Comparison of ENCODE assay signal across 19 cellular contexts in the genomic region with DNA sequence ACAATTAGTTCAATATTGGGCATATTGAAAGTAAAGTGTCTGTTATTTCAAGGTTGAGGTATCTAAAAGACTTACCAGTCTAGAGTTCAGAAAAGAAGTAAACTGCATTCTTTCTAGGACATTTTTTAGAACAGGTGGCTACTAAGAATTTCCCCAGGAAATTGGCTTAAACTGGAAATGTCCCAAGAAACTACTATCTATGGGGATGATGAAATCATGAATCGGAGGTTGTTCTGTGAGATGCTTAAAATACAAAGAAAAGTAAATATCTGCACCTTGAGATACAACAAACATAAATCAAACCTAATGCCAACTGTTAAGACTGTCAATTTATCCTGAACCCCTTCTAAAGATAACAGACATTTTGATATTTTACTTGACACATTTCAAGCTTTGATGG.
DNase-seq lines count a peak whose midpoint lies in the region; ATAC-seq, FAIRE-seq and TF ChIP-seq lines count a peak whose summit lies in the region.
"Had no signal": no experiment of that assay in that cellular context is flagged by ENCODE, and none has a peak within 500 bp of the region (broad histone marks: within the 10 kb centered on the region; RNA-seq: fewer than 3 reads in every experiment).

No MANE protein-coding gene starts in this region.

- H3K9me3 ChIP-seq in GM23248 (ENCODE audit: low read depth) (no peaks in the 10 kb centered on the region), PC-3 (ENCODE audit: low read length) (no peaks in the 10 kb centered on the region), astrocyte (ENCODE audit: insufficient read depth, low read depth, low read length) (no peaks in the 10 kb centered on the region)
- H3K9me3 ChIP-seq: BE2C, Caco-2 had no signal

- H3K27ac Mint-ChIP-seq in astrocyte (ENCODE audit: unreplicated experiment) (peak overlapping the region; percentile 14), mesothelial cell of epicardium (peak overlapping the region; percentile 73)
- H3K27ac Mint-ChIP-seq: CD4-positive, CD25-positive, alpha-beta regulatory T cell had no signal

- H3K4me3 Mint-ChIP-seq in astrocyte (ENCODE audit: unreplicated experiment) (no peak overlapping the region), mesothelial cell of epicardium (no peak overlapping the region)
- H3K4me3 Mint-ChIP-seq: CD4-positive, CD25-positive, alpha-beta regulatory T cell had no signal

- H3K9ac ChIP-seq in GM23248 (peak overlapping the region; percentile 63), PC-3 (ENCODE audit: low read length) (no peak overlapping the region), astrocyte (ENCODE audit: low read length) (peak overlapping the region; percentile 38)

- intact Hi-C loops in PC-3 (cut with micrococcal nuclease), result no loop called here
- intact Hi-C loops in dorsolateral prefrontal cortex (cut with DNase I), result no loop called here

- H3K79me2 ChIP-seq in GM23248 (ENCODE audit: insufficient read depth), result no peaks in the 10 kb centered on the region
- H3K79me2 ChIP-seq in PC-3 (ENCODE audit: low read length), result no peaks in the 10 kb centered on the region
- H3K79me2 ChIP-seq in astrocyte (ENCODE audit: insufficient read depth, low read length), result no peaks in the 10 kb centered on the region

- H3F3A ChIP-seq in GM23248 (ENCODE audit: insufficient read depth) (peaks cover 27% of the 10 kb centered on the region), PC-3 (ENCODE audit: low read length, unreplicated experiment) (no peaks in the 10 kb centered on the region)

- FAIRE-seq in astrocyte (lab: Jason Lieb, UNC), result no peak
- FAIRE-seq: GM12878 had no signal

- WGBS in GM23248 (ENCODE audit: low coverage in 1 of 2, low lambda C conversion rate in 2 of 2, missing lambda C conversion rate in 2 of 2), 2 experiments, result 35 to 46% methylated on average over 1 of the region's 1 CpG

- H3K36me3 Mint-ChIP-seq in astrocyte (ENCODE audit: low read depth, unreplicated experiment) (no peaks in the 10 kb centered on the region), mesothelial cell of epicardium (peaks cover 2% of the 10 kb centered on the region)
- H3K36me3 Mint-ChIP-seq: CD4-positive, CD25-positive, alpha-beta regulatory T cell had no signal

- H3K4me2 ChIP-seq in GM23248 (ENCODE audit: unreplicated experiment), result peak overlapping the region; percentile 36
- H3K4me2 ChIP-seq in PC-3 (ENCODE audit: low read length), result peak overlapping the region; percentile 50
- peak overlapping the region; percentile 47 for H3K4me2 ChIP-seq in astrocyte (ENCODE audit: low read length)

- in situ Hi-C loops in GM23248 (cut with MboI), result no loop called here

- H3K4me1 Mint-ChIP-seq in astrocyte (ENCODE audit: low read depth, unreplicated experiment) (peaks cover 13% of the 10 kb centered on the region), mesothelial cell of epicardium (peaks cover 39% of the 10 kb centered on the region)
- H3K4me1 Mint-ChIP-seq: CD4-positive, CD25-positive, alpha-beta regulatory T cell had no signal

- no peak overlapping the region for H2AFZ ChIP-seq in GM23248
- no peak overlapping the region for H2AFZ ChIP-seq in PC-3 (ENCODE audit: low read length)
- H2AFZ ChIP-seq in astrocyte (ENCODE audit: low read depth, low read length), result no peak overlapping the region

- H3K9me2 ChIP-seq in GM23248 (ENCODE audit: insufficient read depth) (peaks cover 8% of the 10 kb centered on the region; the same call in 1 of the 2 replicates), PC-3 (replicated peaks; ENCODE audit: low read length) (no peaks in the 10 kb centered on the region)

- H3K27me3 ChIP-seq in GM23248 (replicated peaks; ENCODE audit: insufficient read depth) (no peaks in the 10 kb centered on the region), PC-3 (ENCODE audit: low read length) (no peaks in the 10 kb centered on the region), astrocyte (ENCODE audit: insufficient read depth, low read length) (no peaks in the 10 kb centered on the region), dorsolateral prefrontal cortex (no peaks in the 10 kb centered on the region)
- H3K27me3 ChIP-seq: BE2C had no signal

- no peaks in the 10 kb centered on the region for H3K27me3 Mint-ChIP-seq in astrocyte (ENCODE audit: low read depth, unreplicated experiment)
- no peaks in the 10 kb centered on the region for H3K27me3 Mint-ChIP-seq in mesothelial cell of epicardium (ENCODE audit: low read depth)
- H3K27me3 Mint-ChIP-seq: CD4-positive, CD25-positive, alpha-beta regulatory T cell had no signal

- CTCF ChIA-PET in PC-3 (lab: Charles Lee) (no interaction called here), GM10248 (lab: Yijun Ruan, JAX) (no interaction called here)

- POLR2A ChIA-PET in PC-3 (lab: Charles Lee; ENCODE audit: unreplicated experiment), result no interaction called here
- POLR2A ChIA-PET in GM10248 (lab: Yijun Ruan, JAX), result no interaction called here

- H3K27ac ChIP-seq in GM23248 (peak overlapping the region; percentile 90), PC-3 (ENCODE audit: low read length) (peak overlapping the region; percentile 76), astrocyte (ENCODE audit: low read depth, low read length) (peak overlapping the region; percentile 73), dorsolateral prefrontal cortex (no peak overlapping the region)

- no peaks in the 10 kb centered on the region for H4K20me1 ChIP-seq in GM23248 (ENCODE audit: insufficient read depth)
- H4K20me1 ChIP-seq in PC-3 (ENCODE audit: low read length), result no peaks in the 10 kb centered on the region
- H4K20me1 ChIP-seq in astrocyte (ENCODE audit: insufficient read depth, low read length), result no peaks in the 10 kb centered on the region

- peaks cover 23% of the 10 kb centered on the region for H3K4me1 ChIP-seq in GM23248 (ENCODE audit: insufficient read depth)
- peaks cover 27% of the 10 kb centered on the region for H3K4me1 ChIP-seq in PC-3 (ENCODE audit: insufficient read depth, low read length)
- H3K4me1 ChIP-seq in astrocyte (ENCODE audit: insufficient read depth, low read length), result peaks cover 17% of the 10 kb centered on the region
- H3K4me1 ChIP-seq: BE2C, Caco-2 had no signal

- H3K4me3 ChIP-seq in GM23248 (no peak overlapping the region), PC-3 (ENCODE audit: low read length) (no peak overlapping the region), astrocyte (ENCODE audit: insufficient read depth, low read depth, low read length) (no peak overlapping the region), dorsolateral prefrontal cortex (no peak overlapping the region)
- H3K4me3 ChIP-seq: GM12878 had no signal

- H3K36me3 ChIP-seq in GM23248 (ENCODE audit: low read depth) (no peaks in the 10 kb centered on the region), PC-3 (ENCODE audit: low read depth, low read length) (no peaks in the 10 kb centered on the region), astrocyte (ENCODE audit: insufficient read depth, low read length) (no peaks in the 10 kb centered on the region)
- H3K36me3 ChIP-seq: BE2C had no signal

- DNase-seq in GM23248 (peak; percentile 47), PC-3 (peak; percentile 70), astrocyte (ENCODE audit: low read depth) (no peak), mesothelial cell of epicardium (ENCODE audit: low spot score in 2 of 2, unreplicated experiment in 2 of 2) (no peak), dorsolateral prefrontal cortex (no peak), GM10248 (ENCODE audit: extremely low spot score) (no peak)
- DNase-seq: BE2C; Caco-2; CD4-positive, CD25-positive, alpha-beta regulatory T cell; DMS153; GDM1; NCI-H1105; NCI-H1694 treated with DMSO at 0.1 percent for 48 hours; NCI-H510A treated with DMSO at 0.1 percent for 48 hours; NCI-H774 had no signal

- H3K9me3 Mint-ChIP-seq in astrocyte (ENCODE audit: unreplicated experiment) (peaks cover 4% of the 10 kb centered on the region), mesothelial cell of epicardium (peaks cover 11% of the 10 kb centered on the region)

- peak; percentile 9; the same call in 1 of the 2 replicates for ATAC-seq in PC-3
- ATAC-seq in HG03045 (IDR thresholded peaks at IDR 0.05; ENCODE audit: unreplicated experiment), result no peak
- ATAC-seq in HG02678 (IDR thresholded peaks at IDR 0.05; ENCODE audit: unreplicated experiment), result no peak
- ATAC-seq: Panc1 had no signal

- BruUV-seq in PC-3 (replicated peaks; lab: Mats Ljungman, UMichigan), result no TSS peak

- TF ChIP-seq CTCF in PC-3 (conservative IDR thresholded peaks at IDR 0.05; ENCODE audit: low read depth, low read length) (no peak), astrocyte (IDR thresholded peaks at IDR 0.05; ENCODE audit: insufficient read depth, low read depth, low read length) (no peak), mesothelial cell of epicardium (IDR thresholded peaks at IDR 0.05; ENCODE audit: unreplicated experiment) (no peak), dorsolateral prefrontal cortex (IDR thresholded peaks at IDR 0.05 in 54 of 56, conservative IDR thresholded peaks at IDR 0.05 in 2 of 56; ENCODE audit: low read depth in 1 of 56, partially characterized antibody in 56 of 56) (no peak), GM10248 (IDR thresholded peaks at IDR 0.05; ENCODE audit: control extremely low read depth, extremely low read depth, low read depth, missing control alignments) (no peak)

Comparison
In these comparisons a context has a peak if more than half of its experiments do, and no peak if none do; other contexts are left out.
1. DNase-seq: peak in GM23248 (single experiment) and PC-3 (single experiment); none in astrocyte (single experiment), mesothelial cell of epicardium (0 of 2), dorsolateral prefrontal cortex (0 of 10) and GM10248 (single experiment).
2. H3K27ac ChIP-seq: peak in GM23248 (single experiment), PC-3 (single experiment) and astrocyte (single experiment); none in dorsolateral prefrontal cortex (0 of 59).
3. Peak in every context shown above with its lines, with median percentiles within 50 percentile points of each other: H3K4me2 ChIP-seq.